In the genomic region with DNA sequence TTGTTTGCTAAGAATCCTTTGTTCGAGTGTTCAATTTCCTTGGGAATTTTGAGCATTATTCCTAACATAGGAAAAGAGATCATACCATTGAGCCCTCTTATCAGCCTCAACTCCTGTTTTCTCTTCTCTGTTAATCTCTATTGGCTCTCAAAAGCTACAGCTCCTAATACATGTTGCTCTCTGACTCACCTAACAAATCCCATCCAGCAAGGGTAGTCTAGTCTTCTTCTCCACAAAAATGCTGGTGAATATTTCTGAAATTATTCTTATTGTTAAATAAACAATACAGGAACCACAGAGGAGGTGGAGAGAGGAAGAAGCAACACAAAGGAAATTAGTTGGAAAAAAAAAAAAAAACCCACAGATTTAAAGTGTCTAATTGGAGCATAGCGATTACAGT, we compare ENCODE assay signal across 19 cellular contexts.
DNase-seq lines count a peak whose midpoint lies in the region; ATAC-seq, FAIRE-seq and TF ChIP-seq lines count a peak whose summit lies in the region.
"Had no signal": no experiment of that assay in that cellular context is flagged by ENCODE, and none has a peak within 500 bp of the region (broad histone marks: within the 10 kb centered on the region; RNA-seq: fewer than 3 reads in every experiment).

No MANE protein-coding gene starts in this region.

- H3K36me3 ChIP-seq in bronchial epithelial cell (ENCODE audit: control insufficient read depth, insufficient read depth, low read length), result no peaks in the 10 kb centered on the region
- H3K36me3 ChIP-seq: left lung had no signal

- no peaks in the 10 kb centered on the region for H3K27me3 ChIP-seq in bronchial epithelial cell (ENCODE audit: control insufficient read depth, insufficient read depth, low read length)
- H3K27me3 ChIP-seq: left lung had no signal

- peak overlapping the region; percentile 44; the same call in 1 of the 2 replicates for H3K4me3 Mint-ChIP-seq in HFFc6
- H3K4me3 Mint-ChIP-seq: activated CD8-positive, alpha-beta T cell treated with anti-CD3 and anti-CD28 coated beads, Interleukin-2, amount 10 ng/mL, durations not matched to agents 7 days and 5 days; activated T-helper 17 cell treated with anti-CD3 and anti-CD28 coated beads, Interleukin-2, amount 50 U/mL, for 72 hours; naive B cell had no signal

- no peaks in the 10 kb centered on the region for H3K27me3 Mint-ChIP-seq in HFFc6 (ENCODE audit: insufficient read depth)
- H3K27me3 Mint-ChIP-seq: activated T-helper 17 cell treated with anti-CD3 and anti-CD28 coated beads, Interleukin-2, amount 50 U/mL, for 72 hours; naive B cell had no signal

- H3K36me3 Mint-ChIP-seq in HFFc6 (ENCODE audit: low read depth), result no peaks in the 10 kb centered on the region
- H3K36me3 Mint-ChIP-seq: naive B cell had no signal

- peak; percentile 16 for DNase-seq in AG09319 (ENCODE audit: extremely low read depth, low read depth)
- peak; percentile 69 for DNase-seq in HFFc6
- peak; percentile 80 for DNase-seq in bronchial epithelial cell (ENCODE audit: low read depth)
- DNase-seq in myocyte (ENCODE audit: low read depth), result peak; percentile 15
- DNase-seq in SKM-1 (lab: John Stamatoyannopoulos, UW; ENCODE audit: unreplicated experiment), result no peak
- DNase-seq in head of caudate nucleus, result no peak
- no peak for DNase-seq in left colon
- DNase-seq in NCI-H774 (lab: John Stamatoyannopoulos, UW), result no peak
- DNase-seq: activated CD8-positive, alpha-beta T cell treated with anti-CD3 and anti-CD28 coated beads, Interleukin-2, amount 10 ng/mL, durations not matched to agents 7 days and 5 days; left lung; MM.1S; naive B cell; NCI-H2029 treated with DMSO at 0.1 percent for 48 hours; NCI-H526 treated with DMSO at 0.1 percent for 48 hours; stimulated activated CD4-positive, alpha-beta T cell treated with anti-CD3 and anti-CD28 coated beads, Interleukin-12 subunit alpha, Interleukin-12 subunit beta, amount 100 ng/mL, for 4 hours; stimulated activated naive CD4-positive, alpha-beta T cell treated with Interleukin-2 at 50 U/mL for 16 hours had no signal

- no peak for FAIRE-seq in bronchial epithelial cell (lab: Jason Lieb, UNC)
- FAIRE-seq: HTR-8/SVneo had no signal

- H3K9me3 Mint-ChIP-seq in HFFc6, result no peaks in the 10 kb centered on the region

- peaks cover 35% of the 10 kb centered on the region for H3K4me1 Mint-ChIP-seq in HFFc6 (ENCODE audit: low read depth)
- H3K4me1 Mint-ChIP-seq: activated T-helper 17 cell treated with anti-CD3 and anti-CD28 coated beads, Interleukin-2, amount 50 U/mL, for 72 hours; naive B cell had no signal

- intact Hi-C loops in head of caudate nucleus (cut with DNase I), result no loop called here
- intact Hi-C loops in left colon (cut with DNase I, micrococcal nuclease), result no loop called here

- TF ChIP-seq CTCF in AG09319 (IDR thresholded peaks at IDR 0.05; ENCODE audit: low read depth, low read length), result no peak
- TF ChIP-seq CTCF in HFFc6 (IDR thresholded peaks at IDR 0.05), result no peak
- TF ChIP-seq CTCF in bronchial epithelial cell (IDR thresholded peaks at IDR 0.05; ENCODE audit: insufficient read depth, low read length, severe bottlenecking), result no peak

- peak overlapping the region; percentile 36; the same call in 1 of the 2 replicates for H3K27ac Mint-ChIP-seq in HFFc6
- H3K27ac Mint-ChIP-seq: activated CD8-positive, alpha-beta T cell treated with anti-CD3 and anti-CD28 coated beads, Interleukin-2, amount 10 ng/mL, durations not matched to agents 7 days and 5 days; activated T-helper 17 cell treated with anti-CD3 and anti-CD28 coated beads, Interleukin-2, amount 50 U/mL, for 72 hours; naive B cell had no signal

- no peak overlapping the region for H3K4me3 ChIP-seq in bronchial epithelial cell (ENCODE audit: low read depth, low read length)
- H3K4me3 ChIP-seq: coronary artery, left lung had no signal

- ATAC-seq in left colon, result no peak
- ATAC-seq: activated CD8-positive, alpha-beta T cell treated with anti-CD3 and anti-CD28 coated beads, Interleukin-2, amount 10 ng/mL, durations not matched to agents 7 days and 5 days; activated T-helper 17 cell treated with anti-CD3 and anti-CD28 coated beads, Interleukin-2, amount 50 U/mL, for 72 hours; left lung had no signal

Comparison
In these comparisons a context has a peak if more than half of its experiments do, and no peak if none do; other contexts are left out.
1. DNase-seq: peak in AG09319 (single experiment), HFFc6 (single experiment), bronchial epithelial cell (single experiment) and myocyte (single experiment); none in SKM-1 (single experiment), head of caudate nucleus (0 of 42), left colon (0 of 2) and NCI-H774 (single experiment).